1 cellular context compared by ENCODE assay signal in the genomic region with DNA sequence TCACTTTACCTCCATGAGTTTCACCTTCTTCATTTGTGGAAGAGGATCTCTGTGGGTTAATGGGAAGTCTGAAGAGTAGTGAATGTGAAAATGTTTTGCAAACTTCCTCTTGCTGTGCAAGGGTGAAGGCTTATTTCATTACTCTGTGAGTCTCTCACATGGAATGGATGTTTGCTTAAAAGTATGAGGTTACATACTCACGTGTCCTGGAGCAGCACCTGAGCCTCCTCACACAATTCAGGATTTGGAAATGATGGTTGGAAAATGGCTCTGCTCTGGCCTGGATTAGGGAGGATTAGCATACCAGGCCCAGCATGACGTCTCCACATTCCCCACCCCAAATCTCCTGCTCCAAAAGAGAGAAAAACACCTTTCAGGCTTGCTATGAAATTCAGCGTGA.
TF ChIP-seq lines count a peak whose summit lies in the region.

No MANE protein-coding gene starts in this region.

TF ChIP-seq in A549, 52 proteins besides CTCF, POLR2A, EP300 and RAD21 (continued from another document):
- TF ChIP-seq, protein P1, sequence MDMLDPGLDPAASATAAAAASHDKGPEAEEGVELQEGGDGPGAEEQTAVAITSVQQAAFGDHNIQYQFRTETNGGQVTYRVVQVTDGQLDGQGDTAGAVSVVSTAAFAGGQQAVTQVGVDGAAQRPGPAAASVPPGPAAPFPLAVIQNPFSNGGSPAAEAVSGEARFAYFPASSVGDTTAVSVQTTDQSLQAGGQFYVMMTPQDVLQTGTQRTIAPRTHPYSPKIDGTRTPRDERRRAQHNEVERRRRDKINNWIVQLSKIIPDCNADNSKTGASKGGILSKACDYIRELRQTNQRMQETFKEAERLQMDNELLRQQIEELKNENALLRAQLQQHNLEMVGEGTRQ (IDR thresholded peaks at IDR 0.05) = no peak
- TF ChIP-seq HEYL (CRISPR knock-in tag; IDR thresholded peaks at IDR 0.05) = no peak
- TF ChIP-seq, protein P2, sequence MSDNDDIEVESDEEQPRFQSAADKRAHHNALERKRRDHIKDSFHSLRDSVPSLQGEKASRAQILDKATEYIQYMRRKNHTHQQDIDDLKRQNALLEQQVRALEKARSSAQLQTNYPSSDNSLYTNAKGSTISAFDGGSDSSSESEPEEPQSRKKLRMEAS (IDR thresholded peaks at IDR 0.05) = no peak
- TF ChIP-seq, protein P3, sequence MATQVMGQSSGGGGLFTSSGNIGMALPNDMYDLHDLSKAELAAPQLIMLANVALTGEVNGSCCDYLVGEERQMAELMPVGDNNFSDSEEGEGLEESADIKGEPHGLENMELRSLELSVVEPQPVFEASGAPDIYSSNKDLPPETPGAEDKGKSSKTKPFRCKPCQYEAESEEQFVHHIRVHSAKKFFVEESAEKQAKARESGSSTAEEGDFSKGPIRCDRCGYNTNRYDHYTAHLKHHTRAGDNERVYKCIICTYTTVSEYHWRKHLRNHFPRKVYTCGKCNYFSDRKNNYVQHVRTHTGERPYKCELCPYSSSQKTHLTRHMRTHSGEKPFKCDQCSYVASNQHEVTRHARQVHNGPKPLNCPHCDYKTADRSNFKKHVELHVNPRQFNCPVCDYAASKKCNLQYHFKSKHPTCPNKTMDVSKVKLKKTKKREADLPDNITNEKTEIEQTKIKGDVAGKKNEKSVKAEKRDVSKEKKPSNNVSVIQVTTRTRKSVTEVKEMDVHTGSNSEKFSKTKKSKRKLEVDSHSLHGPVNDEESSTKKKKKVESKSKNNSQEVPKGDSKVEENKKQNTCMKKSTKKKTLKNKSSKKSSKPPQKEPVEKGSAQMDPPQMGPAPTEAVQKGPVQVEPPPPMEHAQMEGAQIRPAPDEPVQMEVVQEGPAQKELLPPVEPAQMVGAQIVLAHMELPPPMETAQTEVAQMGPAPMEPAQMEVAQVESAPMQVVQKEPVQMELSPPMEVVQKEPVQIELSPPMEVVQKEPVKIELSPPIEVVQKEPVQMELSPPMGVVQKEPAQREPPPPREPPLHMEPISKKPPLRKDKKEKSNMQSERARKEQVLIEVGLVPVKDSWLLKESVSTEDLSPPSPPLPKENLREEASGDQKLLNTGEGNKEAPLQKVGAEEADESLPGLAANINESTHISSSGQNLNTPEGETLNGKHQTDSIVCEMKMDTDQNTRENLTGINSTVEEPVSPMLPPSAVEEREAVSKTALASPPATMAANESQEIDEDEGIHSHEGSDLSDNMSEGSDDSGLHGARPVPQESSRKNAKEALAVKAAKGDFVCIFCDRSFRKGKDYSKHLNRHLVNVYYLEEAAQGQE (IDR thresholded peaks at IDR 0.05) = no peak
TF ChIP-seq in A549: peak in this region for 0.
